1 cellular context compared by ENCODE assay signal in genomic region chr22:31346733-31347250, GRCh38.
TF ChIP-seq lines count a peak whose summit lies in the region.

No MANE protein-coding gene starts in this region.

TF ChIP-seq in HepG2, 621 proteins besides CTCF, POLR2A, EP300 and RAD21 (continued from another document and continues in another):
- TF ChIP-seq PAXIP1 (CRISPR knock-in tag; conservative IDR thresholded peaks at IDR 0.05) (peak; percentile 46), ZNF281 (CRISPR knock-in tag; IDR thresholded peaks at IDR 0.05; ENCODE audit: borderline replicate concordance) (0 out of 2 replicates have a peak, but pooled peaks have one; percentile 21), ZNF367 (CRISPR knock-in tag; IDR thresholded peaks at IDR 0.05; ENCODE audit: borderline replicate concordance) (0 out of 2 replicates have a peak, but pooled peaks have one; percentile 26), ZSCAN22 (CRISPR knock-in tag; IDR thresholded peaks at IDR 0.05) (0 out of 2 replicates have a peak, but pooled peaks have one; percentile 30), MIXL1 (CRISPR knock-in tag; IDR thresholded peaks at IDR 0.05) (no peak; the same call in 1 of the 2 replicates), PAF1 (CRISPR knock-in tag; IDR thresholded peaks at IDR 0.05) (no peak), ZNF652 (CRISPR knock-in tag; IDR thresholded peaks at IDR 0.05; ENCODE audit: borderline replicate concordance, low read depth) (no peak), ZUFSP (CRISPR knock-in tag; IDR thresholded peaks at IDR 0.05; ENCODE audit: borderline replicate concordance) (no peak), CREB3 (CRISPR knock-in tag; IDR thresholded peaks at IDR 0.05) (no peak; the same call in 1 of the 2 replicates), CAMTA2 (CRISPR knock-in tag; IDR thresholded peaks at IDR 0.05; ENCODE audit: borderline replicate concordance) (no peak), GATAD2A (CRISPR knock-in tag; IDR thresholded peaks at IDR 0.05) (peak; percentile 37; the same call in 1 of the 2 replicates), PTBP1 (IDR thresholded peaks at IDR 0.05; ENCODE audit: low read depth, low read length, poor library complexity, severe bottlenecking) (peak; percentile 71), ZNF329 (CRISPR knock-in tag; IDR thresholded peaks at IDR 0.05; ENCODE audit: low read depth) (0 out of 2 replicates have a peak, but pooled peaks have one; percentile 25), SIN3A (IDR thresholded peaks at IDR 0.05; ENCODE audit: borderline replicate concordance, low read depth, low read length) (0 out of 2 replicates have a peak, but pooled peaks have one; percentile 26), TIGD3 (CRISPR knock-in tag; IDR thresholded peaks at IDR 0.05; ENCODE audit: borderline replicate concordance) (no peak), ZKSCAN1 (IDR thresholded peaks at IDR 0.05; ENCODE audit: low read length) (no peak), DPF2 (CRISPR knock-in tag; IDR thresholded peaks at IDR 0.05; ENCODE audit: borderline replicate concordance, low read depth) (no peak), TOE1 (CRISPR knock-in tag; IDR thresholded peaks at IDR 0.05) (no peak), ZNF839 (CRISPR knock-in tag; IDR thresholded peaks at IDR 0.05; ENCODE audit: borderline replicate concordance) (peak; percentile 3; the same call in 1 of the 2 replicates), MYNN (CRISPR knock-in tag; IDR thresholded peaks at IDR 0.05; ENCODE audit: low read depth) (no peak), AHDC1 (CRISPR knock-in tag; IDR thresholded peaks at IDR 0.05; ENCODE audit: borderline replicate concordance) (no peak), XRCC5 (optimal IDR thresholded peaks at IDR 0.05; ENCODE audit: low read length) (peak; percentile 49), STAG1 (CRISPR knock-in tag; IDR thresholded peaks at IDR 0.05) (no peak), FOXO1 (CRISPR knock-in tag; IDR thresholded peaks at IDR 0.05) (no peak), BCL6 (CRISPR knock-in tag; IDR thresholded peaks at IDR 0.05) (no peak), KLF15 (CRISPR knock-in tag; IDR thresholded peaks at IDR 0.05; ENCODE audit: borderline replicate concordance) (no peak), ZBTB44 (CRISPR knock-in tag; IDR thresholded peaks at IDR 0.05) (no peak), ZNF790 (CRISPR knock-in tag; IDR thresholded peaks at IDR 0.05; ENCODE audit: borderline replicate concordance) (no peak), ZNF251 (CRISPR knock-in tag; IDR thresholded peaks at IDR 0.05) (no peak), CBX5 (CRISPR knock-in tag; IDR thresholded peaks at IDR 0.05; ENCODE audit: borderline replicate concordance) (no peak), PPARG (CRISPR knock-in tag; conservative IDR thresholded peaks at IDR 0.05) (no peak), ZNF589 (CRISPR knock-in tag; conservative IDR thresholded peaks at IDR 0.05) (no peak), ADNP (CRISPR knock-in tag; IDR thresholded peaks at IDR 0.05) (no peak)
